13 cellular contexts compared by ENCODE assay signal in the genomic region with DNA sequence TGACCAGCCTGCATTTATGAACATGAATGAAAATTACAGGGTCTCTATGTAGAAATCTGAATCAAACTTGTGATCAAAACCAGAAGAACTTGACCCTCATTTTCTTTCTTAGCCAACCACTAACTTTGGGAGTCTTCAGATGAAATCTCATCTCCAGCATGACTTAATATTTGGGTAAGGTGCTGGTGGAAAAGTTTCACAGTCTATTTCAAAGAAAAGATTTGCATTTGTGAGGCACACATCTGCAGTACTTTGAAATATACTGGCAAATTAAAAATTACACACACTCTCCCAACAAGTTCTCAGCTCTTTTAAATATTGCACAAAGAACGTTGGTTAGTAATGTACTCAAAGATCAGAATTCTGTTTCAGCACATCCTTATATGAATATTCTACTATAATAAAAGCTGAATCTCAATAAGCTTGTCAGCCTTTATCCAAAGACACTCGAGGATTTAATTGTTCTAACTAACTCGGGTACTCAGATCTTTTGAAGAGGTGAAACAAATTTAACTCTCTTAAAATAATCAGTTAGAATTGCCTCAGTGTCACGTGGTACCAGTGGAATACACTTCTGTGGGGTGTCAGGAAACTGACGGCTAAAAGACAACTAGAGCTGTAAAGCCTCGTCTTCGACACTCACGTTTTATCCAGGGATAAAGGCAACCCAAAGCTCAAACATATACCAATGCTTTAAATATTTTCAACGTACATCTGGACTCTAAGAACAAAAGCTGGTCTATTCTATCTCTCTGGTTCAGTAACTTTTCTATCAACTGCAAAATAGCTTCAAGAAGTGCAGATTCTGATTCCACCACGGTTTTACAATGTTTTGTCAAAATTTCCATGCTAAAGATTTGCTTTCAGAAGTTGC. TPM values are rescaled to one million over a fixed set of nuclear protein-coding genes. Genes with fewer than 3 reads are reported as not detected.
A peak's percentile ranks its signal among the peaks of the same experiment; 100 is the strongest.
DNase-seq lines count a peak whose midpoint lies in the region; ATAC-seq and TF ChIP-seq lines count a peak whose summit lies in the region.
"Had no signal": no experiment of that assay in that cellular context is flagged by ENCODE, and none has a peak within 500 bp of the region (broad histone marks: within the 10 kb centered on the region; RNA-seq: fewer than 3 reads in every experiment).

No MANE protein-coding gene starts in this region.

- TF ChIP-seq CTCF in left lung (IDR thresholded peaks at IDR 0.05) (no peak), suprapubic skin (IDR thresholded peaks at IDR 0.05) (no peak)

- TF ChIP-seq EP300 in suprapubic skin (IDR thresholded peaks at IDR 0.05), result no peak

- no peaks in the 10 kb centered on the region for H3K27me3 ChIP-seq in CD4-positive, alpha-beta memory T cell (ENCODE audit: insufficient read depth, low read length)
- H3K27me3 ChIP-seq in left lung (no peaks in the 10 kb centered on the region), neuronal stem cell (ENCODE audit: control insufficient read depth in 3 of 3, insufficient read depth in 3 of 3, low read depth in 1 of 3, low read length in 3 of 3) (no peaks in the 10 kb centered on the region), suprapubic skin (no peaks in the 10 kb centered on the region)

- no peak for TF ChIP-seq POLR2A in suprapubic skin (IDR thresholded peaks at IDR 0.05)

- peaks cover 48 to 76% (median 64%) of the 10 kb centered on the region in 4 donors for H3K4me1 Mint-ChIP-seq in CD4-positive, alpha-beta memory T cell
- peaks cover 43% of the 10 kb centered on the region for H3K4me1 Mint-ChIP-seq in T-helper 17 cell

- peaks cover 0 to 9% of the 10 kb centered on the region in 2 donors for H3K36me3 Mint-ChIP-seq in CD4-positive, alpha-beta memory T cell
- peaks cover 3% of the 10 kb centered on the region for H3K36me3 Mint-ChIP-seq in T-helper 17 cell (ENCODE audit: low read depth)

- H2AFZ ChIP-seq in neuronal stem cell (ENCODE audit: low read length), result no peak overlapping the region

- ATAC-seq in GM18868 (IDR thresholded peaks at IDR 0.05; ENCODE audit: unreplicated experiment) (peak; percentile 26), T-helper 17 cell (peak; percentile 66), left lung (no peak), HG03025 (IDR thresholded peaks at IDR 0.05; ENCODE audit: low FRiP score, unreplicated experiment) (no peak)
- ATAC-seq: left colon had no signal

- H2BK120ac ChIP-seq in neuronal stem cell (ENCODE audit: low read depth, low read length), result no peak overlapping the region

- H3K9me3 ChIP-seq in CD4-positive, alpha-beta memory T cell (ENCODE audit: control insufficient read depth in 1 of 2, low read length in 2 of 2), result no peaks in the 10 kb centered on the region
- H3K9me3 ChIP-seq in T-helper 17 cell (ENCODE audit: control insufficient read depth, low read length, poor library complexity, severe bottlenecking) (no peaks in the 10 kb centered on the region), left lung (no peaks in the 10 kb centered on the region), neuronal stem cell (replicated peaks in 1 of 2; ENCODE audit: control insufficient read depth in 2 of 2, insufficient read depth in 1 of 2, low read depth in 1 of 2, low read length in 2 of 2) (no peaks in the 10 kb centered on the region), suprapubic skin (no peaks in the 10 kb centered on the region)

- H3K4me2 ChIP-seq in neuronal stem cell (ENCODE audit: insufficient read depth, low read length, poor library complexity, severe bottlenecking), result no peak overlapping the region

- POLR2A ChIA-PET in CD4-positive, alpha-beta memory T cell (lab: Charles Lee; ENCODE audit: partially characterized antibody), result interaction anchor here (0.7 to 4.3 kb wide), 8 partner anchors 11 to 148 kb away, joined by 3 to 29 read pairs (median 4); a partner anchor contains a TSS

- no peak overlapping the region for H4K91ac ChIP-seq in neuronal stem cell (ENCODE audit: low read depth, low read length, poor library complexity)

- peak overlapping the region; percentile 65 to 88 (median 80) for H3K4me3 Mint-ChIP-seq in CD4-positive, alpha-beta memory T cell
- H3K4me3 Mint-ChIP-seq in T-helper 17 cell, result peak overlapping the region; percentile 80

- H4K8ac ChIP-seq in neuronal stem cell (ENCODE audit: low read depth, low read length), result no peak overlapping the region

- CTCF ChIA-PET in CD4-positive, alpha-beta memory T cell (lab: Charles Lee; ENCODE audit: partially characterized antibody), result interaction anchor here (1.4 to 4.4 kb wide), 3 partner anchors 14 to 210 kb away, joined by 6 to 29 read pairs (median 14); no protein-coding TSS in a partner anchor

- peak overlapping the region; percentile 32 to 95 (median 83) for H3K27ac Mint-ChIP-seq in CD4-positive, alpha-beta memory T cell
- peak overlapping the region; percentile 93 for H3K27ac Mint-ChIP-seq in T-helper 17 cell

- intact Hi-C loops in CD4-positive, alpha-beta memory T cell (cut with micrococcal nuclease), result loop anchor here (1.0 to 5.0 kb wide), 2 partner anchors 15 to 40 kb away; no protein-coding TSS in a partner anchor
- intact Hi-C loops in left lung (cut with DNase I), result no loop called here

- H3K4ac ChIP-seq in neuronal stem cell (ENCODE audit: low read length), result no peak overlapping the region

- no peak overlapping the region for H3K9ac ChIP-seq in neuronal stem cell (ENCODE audit: low read depth, low read length, poor library complexity)

- H3K27ac ChIP-seq in CD4-positive, alpha-beta memory T cell (ENCODE audit: low read depth, low read length), result peak overlapping the region; percentile 51
- peak overlapping the region; percentile 5 to 55 for H3K27ac ChIP-seq in left lung
- no peak overlapping the region for H3K27ac ChIP-seq in neuronal stem cell (replicated peaks; ENCODE audit: low read length)
- H3K27ac ChIP-seq in suprapubic skin, result no peak overlapping the region

- H2BK15ac ChIP-seq in neuronal stem cell (ENCODE audit: low read length), result no peak overlapping the region

- H3K18ac ChIP-seq in neuronal stem cell (ENCODE audit: low read length), result no peak overlapping the region

- DNase-seq in CD4-positive, alpha-beta memory T cell, result peak in 3 of 5 donors; percentile 20 to 35 (median 27)
- DNase-seq in T-helper 17 cell (no peak), left lung (no peak), foreskin melanocyte (no peak), neuronal stem cell (ENCODE audit: low spot score) (no peak), suprapubic skin (ENCODE audit: low spot score in 2 of 2) (no peak)
- DNase-seq: activated CD4-positive, alpha-beta T cell treated with anti-CD3 and anti-CD28 coated beads for 1 hour; amygdala; left colon; Right ventricle myocardium superior had no signal

- no peaks in the 10 kb centered on the region for H3K27me3 Mint-ChIP-seq in CD4-positive, alpha-beta memory T cell
- H3K27me3 Mint-ChIP-seq in T-helper 17 cell, result no peaks in the 10 kb centered on the region

- H3K36me3 ChIP-seq in CD4-positive, alpha-beta memory T cell (ENCODE audit: insufficient read depth, low read length), result no peaks in the 10 kb centered on the region
- H3K36me3 ChIP-seq in left lung (no peaks in the 10 kb centered on the region), neuronal stem cell (replicated peaks in 1 of 2; ENCODE audit: control insufficient read depth in 2 of 2, insufficient read depth in 2 of 2, low read length in 2 of 2) (no peaks in the 10 kb centered on the region), suprapubic skin (no peaks in the 10 kb centered on the region)

- no peak overlapping the region for H2BK12ac ChIP-seq in neuronal stem cell (ENCODE audit: low read length)

- no peak overlapping the region for H3K23ac ChIP-seq in neuronal stem cell (ENCODE audit: low read depth, low read length, poor library complexity)

- no CpG with 5 or more reads among the region's 10 CpGs for WGBS in neuronal stem cell (ENCODE audit: extremely low coverage in 2 of 2, insufficient read length in 2 of 2, insufficient replicate concordance in 1 of 2), 2 donors
- 52% methylated on average over 10 of the region's 10 CpGs for WGBS in suprapubic skin

- H3K14ac ChIP-seq in neuronal stem cell (ENCODE audit: low read length), result no peak overlapping the region

- H3K4me3 ChIP-seq in CD4-positive, alpha-beta memory T cell (ENCODE audit: low read length in 2 of 2), result peak overlapping the region; percentile 5 to 11
- H3K4me3 ChIP-seq in left lung, result no peak overlapping the region
- H3K4me3 ChIP-seq in neuronal stem cell (ENCODE audit: low read length in 2 of 2), result no peak overlapping the region
- no peak overlapping the region for H3K4me3 ChIP-seq in suprapubic skin

- H2BK5ac ChIP-seq in neuronal stem cell (ENCODE audit: low read length), result no peak overlapping the region

- peaks cover 79% of the 10 kb centered on the region for H3K4me1 ChIP-seq in CD4-positive, alpha-beta memory T cell (ENCODE audit: insufficient read depth, low read length)
- H3K4me1 ChIP-seq in left lung (peaks cover 0 to 88% of the 10 kb centered on the region in 2 donors), neuronal stem cell (ENCODE audit: control insufficient read depth in 2 of 2, insufficient read depth in 1 of 2, low read depth in 1 of 2, low read length in 2 of 2) (no peaks in the 10 kb centered on the region), suprapubic skin (no peaks in the 10 kb centered on the region)

- no peaks in the 10 kb centered on the region for H3K79me1 ChIP-seq in neuronal stem cell (ENCODE audit: low read depth, low read length)

- no peak overlapping the region for H2AK5ac ChIP-seq in neuronal stem cell (ENCODE audit: low read depth, low read length)

- H3K9me3 Mint-ChIP-seq in CD4-positive, alpha-beta memory T cell, result no peaks in the 10 kb centered on the region

RNA-seq across cellular contexts. Expression of a gene that starts 19.1 kb away (rescaled TPM):
- 10 to 100 TPM; 58.0 to 59.5 TPM for total RNA-seq in CD4-positive, alpha-beta memory T cell
- 10 to 100 TPM; 50.8 to 56.3 TPM for polyA plus RNA-seq in CD4-positive, alpha-beta memory T cell
- total RNA-seq in T-helper 17 cell (10 to 100 TPM; 33.7 to 64.9 TPM), left lung (10 to 100 TPM in 1 of 2 donors, 1 to 10 TPM in 1; 9.9 to 45.7 TPM), suprapubic skin (1 to 10 TPM in 1 of 4 donors, under 1 TPM in 3; 0.80 to 1.9 (median 0.93) TPM)
- not detected for polyA plus RNA-seq in neuronal stem cell (2013, experiment 1 of 2)
- 0.04 TPM for polyA plus RNA-seq in neuronal stem cell (2013, experiment 2 of 2)
- total RNA-seq: NCI-H460 had no signal

Comparison
In these comparisons a context has a peak if more than half of its experiments do, and no peak if none do; other contexts are left out.
1. DNase-seq: peak in CD4-positive, alpha-beta memory T cell (3 of 5); none in T-helper 17 cell (0 of 3), left lung (0 of 2), foreskin melanocyte (single experiment), neuronal stem cell (single experiment) and suprapubic skin (0 of 2).
2. H3K27ac ChIP-seq: peak in CD4-positive, alpha-beta memory T cell (single experiment) and left lung (2 of 2); none in neuronal stem cell (single experiment) and suprapubic skin (single experiment).
3. H3K4me3 ChIP-seq: peak in CD4-positive, alpha-beta memory T cell (2 of 2); none in left lung (0 of 2), neuronal stem cell (0 of 2) and suprapubic skin (single experiment).
4. ATAC-seq: peak in GM18868 (single experiment) and T-helper 17 cell (single experiment); none in left lung (single experiment) and HG03025 (single experiment).